ENCODE assay signal across 9 cellular contexts in genomic region chr12:571795-572531, GRCh38.
DNase-seq lines count a peak whose midpoint lies in the region; TF ChIP-seq lines count a peak whose summit lies in the region.
"Had no signal": no experiment of that assay in that cellular context is flagged by ENCODE, and none has a peak within 500 bp of the region (broad histone marks: within the 10 kb centered on the region; RNA-seq: fewer than 3 reads in every experiment).

No MANE protein-coding gene starts in this region.

- peaks cover 2 to 43% (median 8%) of the 10 kb centered on the region in 4 donors for H3K4me1 ChIP-seq in Peyer's patch

- TF ChIP-seq POLR2A in Peyer's patch (IDR thresholded peaks at IDR 0.05), result no peak

- peak overlapping the region; percentile 67 to 91 (median 84) for H3K27ac ChIP-seq in Peyer's patch
- H3K27ac ChIP-seq: KMS-11 had no signal

- no peaks in the 10 kb centered on the region for H3K36me3 ChIP-seq in Peyer's patch

- H3K9me3 Mint-ChIP-seq in Calu3 (ENCODE audit: low read depth, unreplicated experiment) (no peaks in the 10 kb centered on the region), progenitor cell of endocrine pancreas (ENCODE audit: low read depth) (peaks cover 3% of the 10 kb centered on the region)

- no peak for DNase-seq in Calu3
- DNase-seq in Peyer's patch, result peak in 2 of 3 donors; percentile 45 to 48
- DNase-seq in fibroblast of gingiva (ENCODE audit: low read depth), result peak; percentile 7
- no peak for DNase-seq in progenitor cell of endocrine pancreas (ENCODE audit: low spot score, unreplicated experiment)
- no peak for DNase-seq in 8988T
- no peak for DNase-seq in NCI-H2196 (lab: John Stamatoyannopoulos, UW; ENCODE audit: unreplicated experiment)
- no peak for DNase-seq in NCI-H1105 (lab: John Stamatoyannopoulos, UW)
- no peak for DNase-seq in activated CD4-positive, alpha-beta T cell treated with anti-CD3 and anti-CD28 coated beads, Interleukin-2, amount 50 U/mL, for 4 hours

- H3K4me1 Mint-ChIP-seq in Calu3 (ENCODE audit: low read depth, unreplicated experiment) (peaks cover 17% of the 10 kb centered on the region), progenitor cell of endocrine pancreas (ENCODE audit: low read depth) (peaks cover 20% of the 10 kb centered on the region)

- intact Hi-C loops in Calu3 (cut with micrococcal nuclease; ENCODE audit: unreplicated experiment), result loop anchor here (5.0 to 10.0 kb wide), 3 partner anchors 63 to 520 kb away; partner anchors contain the start of gene RAD52

- no peaks in the 10 kb centered on the region for H3K27me3 ChIP-seq in Peyer's patch

- H3K27ac Mint-ChIP-seq in Calu3 (ENCODE audit: unreplicated experiment), result peak overlapping the region; percentile 22
- H3K27ac Mint-ChIP-seq in progenitor cell of endocrine pancreas, result peak overlapping the region; percentile 94

- H3K4me3 Mint-ChIP-seq in Calu3 (ENCODE audit: low read depth, unreplicated experiment), result no peak overlapping the region
- peak overlapping the region; percentile 37 for H3K4me3 Mint-ChIP-seq in progenitor cell of endocrine pancreas (ENCODE audit: low read depth)

- no peak for TF ChIP-seq CTCF in Calu3 (IDR thresholded peaks at IDR 0.05; ENCODE audit: unreplicated experiment)
- TF ChIP-seq CTCF in Peyer's patch (IDR thresholded peaks at IDR 0.05), result no peak
- TF ChIP-seq CTCF in progenitor cell of endocrine pancreas (IDR thresholded peaks at IDR 0.05; ENCODE audit: unreplicated experiment), result no peak

- H3K27me3 Mint-ChIP-seq in Calu3 (ENCODE audit: unreplicated experiment) (peaks cover 9% of the 10 kb centered on the region), progenitor cell of endocrine pancreas (peaks cover 15% of the 10 kb centered on the region)

- no TSS peak for BruUV-seq in Calu3 (replicated peaks; lab: Mats Ljungman, UMichigan)

- no peak overlapping the region for H3K4me3 ChIP-seq in Peyer's patch

- H3K36me3 Mint-ChIP-seq in Calu3 (ENCODE audit: insufficient read depth, unreplicated experiment) (peaks cover 10% of the 10 kb centered on the region), progenitor cell of endocrine pancreas (ENCODE audit: insufficient read depth) (no peaks in the 10 kb centered on the region)

- CTCF ChIA-PET in Calu3 (lab: Charles Lee), result interaction anchor here (1.2 to 2.4 kb wide), 3 partner anchors 175 to 245 kb away, joined by 3 to 25 read pairs (median 3); partner anchors contain the start of gene WNK1

- H3K9me3 ChIP-seq in Peyer's patch, result no peaks in the 10 kb centered on the region

Comparison
In these comparisons a context has a peak if more than half of its experiments do, and no peak if none do; other contexts are left out.
1. DNase-seq: peak in Peyer's patch (2 of 3) and fibroblast of gingiva (single experiment); none in Calu3 (single experiment), progenitor cell of endocrine pancreas (single experiment), 8988T (single experiment), NCI-H2196 (single experiment), NCI-H1105 (single experiment) and activated CD4-positive, alpha-beta T cell treated with anti-CD3 and anti-CD28 coated beads, Interleukin-2, amount 50 U/mL, for 4 hours (0 of 2).